14 cellular contexts compared by ENCODE assay signal in genomic region chr13:51278426-51279130, GRCh38. TPM values are rescaled to one million over a fixed set of nuclear protein-coding genes. Genes with fewer than 3 reads are reported as not detected.
"Had no signal": no experiment of that assay in that cellular context is flagged by ENCODE, and none has a peak within 500 bp of the region (broad histone marks: within the 10 kb centered on the region; RNA-seq: fewer than 3 reads in every experiment).

No MANE protein-coding gene starts in this region.

- ATAC-seq: activated T-helper 17 cell treated with anti-CD3 and anti-CD28 coated beads, Interleukin-2, amount 50 U/mL, for 72 hours; esophagus mucosa; left ventricle myocardium superior; natural killer cell treated with Interleukin-12 subunit alpha and Interleukin-12 subunit beta and Interleukin-15 and Interleukin-18, amount 100 ng/mL, for 72 hours; stimulated activated naive CD8-positive, alpha-beta T cell treated with anti-CD3 and anti-CD28 coated beads, Interleukin-15, amount 100 ng/mL, for 72 hours had no signal

- DNase-seq: activated CD4-positive, alpha-beta T cell treated with anti-CD3 and anti-CD28 coated beads for 1 hour; activated CD4-positive, alpha-beta T cell treated with anti-CD3 and anti-CD28 coated beads, Interleukin-2, amount 50 U/mL, for 4 hours; activated naive CD4-positive, alpha-beta T cell treated with Interleukin-2 at 50 U/mL for 16 hours; activated T-cell treated with anti-CD3 and anti-CD28 coated beads for 4 hours; hippocampal formation; left ventricle myocardium superior; mesenchymal stem cell; occipital lobe; stimulated activated naive CD8-positive, alpha-beta T cell treated with anti-CD3 and anti-CD28 coated beads, Interleukin-15, amount 100 ng/mL, for 72 hours; T-helper 9 cell had no signal

- H3K36me3 ChIP-seq: right atrium auricular region had no signal

- H3K4me3 ChIP-seq: right atrium auricular region had no signal

- H3K27ac ChIP-seq: right atrium auricular region had no signal

- H3K9me3 ChIP-seq: right atrium auricular region had no signal

- H3K27me3 ChIP-seq: right atrium auricular region had no signal

RNA-seq across cellular contexts. Expression of gene FAM124A, which starts 56.4 kb away (rescaled TPM):
- total RNA-seq: natural killer cell treated with Interleukin-12 subunit alpha and Interleukin-12 subunit beta and Interleukin-15 and Interleukin-18, amount 100 ng/mL, for 72 hours had no signal
